14 cellular contexts compared by ENCODE assay signal in genomic region chr2:119292226-119292625, GRCh38.
A peak's percentile ranks its signal among the peaks of the same experiment; 100 is the strongest.
DNase-seq lines count a peak whose midpoint lies in the region; ATAC-seq, FAIRE-seq and TF ChIP-seq lines count a peak whose summit lies in the region.
"Had no signal": no experiment of that assay in that cellular context is flagged by ENCODE, and none has a peak within 500 bp of the region (broad histone marks: within the 10 kb centered on the region; RNA-seq: fewer than 3 reads in every experiment).

No MANE protein-coding gene starts in this region.

- H3K4me1 ChIP-seq in heart left ventricle = peaks cover 0 to 15% (median 7%) of the 10 kb centered on the region in 12 donors
- H3K4me1 ChIP-seq: vagina had no signal

- H3K9me3 Mint-ChIP-seq in natural killer cell treated with Interleukin-12 subunit alpha and Interleukin-12 subunit beta and Interleukin-15 and Interleukin-18, amount 100 ng/mL, for 72 hours = no peaks in the 10 kb centered on the region
- H3K9me3 Mint-ChIP-seq in CD14-positive monocyte = peaks cover 0 to 1% (median 0%) of the 10 kb centered on the region in 7 donors
- H3K9me3 Mint-ChIP-seq: activated naive CD4-positive, alpha-beta T cell treated with anti-CD3 and anti-CD28 coated beads for 36 hours; H9 had no signal

- no peaks in the 10 kb centered on the region for H3K27me3 ChIP-seq in bronchial epithelial cell (ENCODE audit: control insufficient read depth, insufficient read depth, low read length)
- H3K27me3 ChIP-seq in heart left ventricle = no peaks in the 10 kb centered on the region
- H3K27me3 ChIP-seq: vagina had no signal

- intact Hi-C loops in heart left ventricle (cut with DNase I) = loop anchor here in 9 of 10 donors (5.0 to 10.0 kb wide), 6 partner anchors 75 to 410 kb away; no protein-coding TSS in a partner anchor
- intact Hi-C loops in CD14-positive monocyte (cut with micrococcal nuclease) = loop anchor here (5.0 to 10.0 kb wide), 3 partner anchors 277 to 1067 kb away; no protein-coding TSS in a partner anchor

- H3K36me3 ChIP-seq in bronchial epithelial cell (ENCODE audit: control insufficient read depth, insufficient read depth, low read length) = no peaks in the 10 kb centered on the region
- H3K36me3 ChIP-seq in heart left ventricle = no peaks in the 10 kb centered on the region
- H3K36me3 ChIP-seq: vagina had no signal

- H3K4me3 ChIP-seq in bronchial epithelial cell (ENCODE audit: low read depth, low read length) = no peak overlapping the region
- no peak overlapping the region for H3K4me3 ChIP-seq in heart left ventricle
- H3K4me3 ChIP-seq: vagina had no signal

- peak overlapping the region in 1 of 2 donors; percentile 28 for H3K27ac Mint-ChIP-seq in natural killer cell treated with Interleukin-12 subunit alpha and Interleukin-12 subunit beta and Interleukin-15 and Interleukin-18, amount 100 ng/mL, for 72 hours
- no peak overlapping the region for H3K27ac Mint-ChIP-seq in CD14-positive monocyte
- H3K27ac Mint-ChIP-seq: activated CD4-positive, alpha-beta T cell treated with anti-CD3 and anti-CD28 coated beads for 36 hours; activated naive CD4-positive, alpha-beta T cell treated with anti-CD3 and anti-CD28 coated beads for 36 hours; H9 had no signal

- no peaks in the 10 kb centered on the region for H3K36me3 Mint-ChIP-seq in natural killer cell treated with Interleukin-12 subunit alpha and Interleukin-12 subunit beta and Interleukin-15 and Interleukin-18, amount 100 ng/mL, for 72 hours
- H3K36me3 Mint-ChIP-seq in CD14-positive monocyte = no peaks in the 10 kb centered on the region

- 65 to 82% (median 73%) methylated on average over 8 of the region's 8 CpGs for WGBS in heart left ventricle, 4 donors

- H3K27me3 Mint-ChIP-seq in natural killer cell treated with Interleukin-12 subunit alpha and Interleukin-12 subunit beta and Interleukin-15 and Interleukin-18, amount 100 ng/mL, for 72 hours = no peaks in the 10 kb centered on the region
- H3K27me3 Mint-ChIP-seq in CD14-positive monocyte (ENCODE audit: low read depth in 3 of 3) = peaks cover 0 to 1% (median 1%) of the 10 kb centered on the region in 3 donors
- H3K27me3 Mint-ChIP-seq: activated CD4-positive, alpha-beta T cell treated with anti-CD3 and anti-CD28 coated beads for 36 hours had no signal

- TF ChIP-seq POLR2A in heart left ventricle (IDR thresholded peaks at IDR 0.05) = no peak

- peak overlapping the region; percentile 38 for H3K4me3 Mint-ChIP-seq in natural killer cell treated with Interleukin-12 subunit alpha and Interleukin-12 subunit beta and Interleukin-15 and Interleukin-18, amount 100 ng/mL, for 72 hours
- H3K4me3 Mint-ChIP-seq in CD14-positive monocyte = peak overlapping the region in 1 of 2 donors; percentile 3
- H3K4me3 Mint-ChIP-seq: activated CD4-positive, alpha-beta T cell treated with anti-CD3 and anti-CD28 coated beads for 36 hours; activated naive CD4-positive, alpha-beta T cell treated with anti-CD3 and anti-CD28 coated beads for 36 hours; H9 had no signal

- H3K4me1 Mint-ChIP-seq in natural killer cell treated with Interleukin-12 subunit alpha and Interleukin-12 subunit beta and Interleukin-15 and Interleukin-18, amount 100 ng/mL, for 72 hours (ENCODE audit: low read depth in 2 of 2) = peaks cover 9 to 13% of the 10 kb centered on the region in 2 donors
- peaks cover 3% of the 10 kb centered on the region for H3K4me1 Mint-ChIP-seq in CD14-positive monocyte
- H3K4me1 Mint-ChIP-seq: activated CD4-positive, alpha-beta T cell treated with anti-CD3 and anti-CD28 coated beads for 36 hours had no signal

- DNase-seq in Ammon's horn (ENCODE audit: low spot score) (peak; percentile 53), M059J (ENCODE audit: low read depth) (peak; percentile 85), bronchial epithelial cell (ENCODE audit: low read depth) (peak; percentile 36), SKM-1 treated with dmso at 0.1 percent for 144 hours (lab: John Stamatoyannopoulos, UW; ENCODE audit: unreplicated experiment) (no peak), activated T-cell treated with anti-CD3 and anti-CD28 coated beads for 4 hours (no peak), heart left ventricle (no peak), CD14-positive monocyte (ENCODE audit: low spot score) (no peak)
- DNase-seq in natural killer cell treated with Interleukin-12 subunit alpha and Interleukin-12 subunit beta and Interleukin-15 and Interleukin-18, amount 100 ng/mL, for 72 hours (ENCODE audit: low spot score) = no peak
- DNase-seq: activated CD4-positive, alpha-beta T cell treated with anti-CD3 and anti-CD28 coated beads for 36 hours; activated naive CD4-positive, alpha-beta T cell treated with anti-CD3 and anti-CD28 coated beads for 36 hours; effector CD8-positive, alpha-beta T cell; H9; NCI-H69 had no signal

- ATAC-seq in natural killer cell treated with Interleukin-12 subunit alpha and Interleukin-12 subunit beta and Interleukin-15 and Interleukin-18, amount 100 ng/mL, for 72 hours = no peak
- no peak for ATAC-seq in heart left ventricle
- ATAC-seq: activated CD4-positive, alpha-beta T cell treated with anti-CD3 and anti-CD28 coated beads for 36 hours had no signal

- no peak overlapping the region for H3K27ac ChIP-seq in heart left ventricle
- H3K27ac ChIP-seq: vagina had no signal

- TF ChIP-seq CTCF in bronchial epithelial cell (IDR thresholded peaks at IDR 0.05; ENCODE audit: insufficient read depth, low read length, severe bottlenecking) (peak; percentile 32), heart left ventricle (IDR thresholded peaks at IDR 0.05) (no peak), CD14-positive monocyte (IDR thresholded peaks at IDR 0.05) (no peak)

- FAIRE-seq in bronchial epithelial cell (lab: Jason Lieb, UNC) = no peak

- H3K9me3 ChIP-seq in heart left ventricle = no peaks in the 10 kb centered on the region
- H3K9me3 ChIP-seq: vagina had no signal

Comparison
In these comparisons a context has a peak if more than half of its experiments do, and no peak if none do; other contexts are left out.
1. DNase-seq: peak in Ammon's horn (single experiment), M059J (single experiment) and bronchial epithelial cell (single experiment); none in natural killer cell treated with Interleukin-12 subunit alpha and Interleukin-12 subunit beta and Interleukin-15 and Interleukin-18, amount 100 ng/mL, for 72 hours (single experiment), SKM-1 treated with dmso at 0.1 percent for 144 hours (single experiment), activated T-cell treated with anti-CD3 and anti-CD28 coated beads for 4 hours (single experiment), heart left ventricle (0 of 5) and CD14-positive monocyte (single experiment).